1 cellular context compared by ENCODE assay signal in genomic region chr16:1645914-1646525, GRCh38.
TF ChIP-seq lines count a peak whose summit lies in the region.

No MANE protein-coding gene starts in this region.

TF ChIP-seq in K562, 482 proteins besides CTCF, POLR2A, EP300 and RAD21 (continued from another document and continues in another):
- TF ChIP-seq ZMIZ1 (IDR thresholded peaks at IDR 0.05; ENCODE audit: low read depth in 2 of 2, low read length in 2 of 2) (no peak), JUNB (CRISPR knock-in tag; conservative IDR thresholded peaks at IDR 0.05) (0 out of 2 replicates have a peak, but pooled peaks have one; percentile 41), ZNF384 (IDR thresholded peaks at IDR 0.05; ENCODE audit: low read depth, low read length) (no peak), HNRNPK (IDR thresholded peaks at IDR 0.05; ENCODE audit: low read depth, low read length, poor library complexity, severe bottlenecking) (no peak), HDAC1 (IDR thresholded peaks at IDR 0.05) (peak in 1 of 2 experiments; percentile 83; a peak in 1 of 4 replicates), NR2F6 (CRISPR knock-in tag; IDR thresholded peaks at IDR 0.05) (no peak), ZNF197 (CRISPR knock-in tag; IDR thresholded peaks at IDR 0.05; ENCODE audit: low read depth) (no peak), PREB (CRISPR knock-in tag; IDR thresholded peaks at IDR 0.05) (no peak), NR0B1 (IDR thresholded peaks at IDR 0.05; ENCODE audit: partially characterized antibody) (no peak), REST (CRISPR knock-in tag; IDR thresholded peaks at IDR 0.05; ENCODE audit: low read depth) (no peak), RBM14 (IDR thresholded peaks at IDR 0.05; ENCODE audit: borderline replicate concordance, insufficient read depth, low read depth, low read length) (no peak), SMARCA4 (IDR thresholded peaks at IDR 0.05) (peak; percentile 78), ZNF23 (CRISPR knock-in tag; IDR thresholded peaks at IDR 0.05) (no peak), CTBP1 (IDR thresholded peaks at IDR 0.05; ENCODE audit: borderline replicate concordance) (peak; percentile 53; the same call in 1 of the 2 replicates), CSDE1 (IDR thresholded peaks at IDR 0.05) (no peak), ZNF699 (CRISPR knock-in tag; IDR thresholded peaks at IDR 0.05; ENCODE audit: insufficient replicate concordance) (no peak), ZNF407 (IDR thresholded peaks at IDR 0.05; ENCODE audit: low read depth) (no peak), RBM34 (IDR thresholded peaks at IDR 0.05; ENCODE audit: borderline replicate concordance, insufficient read depth, low read length) (no peak), RNF219 (CRISPR knock-in tag; IDR thresholded peaks at IDR 0.05) (no peak), DPF2 (IDR thresholded peaks at IDR 0.05) (peak; percentile 78), ZNF518B (CRISPR knock-in tag; IDR thresholded peaks at IDR 0.05) (no peak), ID3 (CRISPR knock-in tag; IDR thresholded peaks at IDR 0.05) (no peak), ID3 (tag; IDR thresholded peaks at IDR 0.05) (no peak), ATF3 (IDR thresholded peaks at IDR 0.05) (peak; percentile 89), ATF3 (CRISPR knock-in tag; conservative IDR thresholded peaks at IDR 0.05) (no peak), ELF1 (tag; IDR thresholded peaks at IDR 0.05) (peak; percentile 81), HLTF (IDR thresholded peaks at IDR 0.05) (no peak), ZNF644 (tag; IDR thresholded peaks at IDR 0.05; ENCODE audit: low read depth) (no peak), MAFK (IDR thresholded peaks at IDR 0.05; ENCODE audit: low read length) (peak; percentile 88), ZSCAN29 (IDR thresholded peaks at IDR 0.05) (no peak), TAF7 (tag; IDR thresholded peaks at IDR 0.05) (no peak)
